Comparison of ENCODE assay signal across 16 cellular contexts in the genomic region with DNA sequence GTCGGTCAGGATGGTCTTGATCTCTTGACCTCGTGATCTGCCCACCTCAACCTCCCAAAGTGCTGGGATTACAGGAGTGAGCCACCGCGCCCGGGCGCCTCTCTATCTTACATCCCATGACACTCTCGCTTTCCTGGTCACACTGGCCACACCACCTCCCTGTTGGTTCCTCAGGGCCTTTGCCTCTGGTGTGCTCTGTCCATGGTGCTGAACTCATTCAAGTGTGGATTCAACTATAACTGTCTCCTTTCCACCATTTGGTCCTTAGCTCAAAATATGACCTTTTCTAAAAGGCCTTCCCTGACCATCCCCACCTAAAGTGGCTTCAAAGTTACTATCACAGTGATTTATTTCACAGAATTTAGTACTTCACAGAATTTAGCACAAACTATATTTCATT. TPM values are rescaled to one million over a fixed set of nuclear protein-coding genes. Genes with fewer than 3 reads are reported as not detected.
DNase-seq lines count a peak whose midpoint lies in the region; ATAC-seq, FAIRE-seq and TF ChIP-seq lines count a peak whose summit lies in the region.
"Had no signal": no experiment of that assay in that cellular context is flagged by ENCODE, and none has a peak within 500 bp of the region (broad histone marks: within the 10 kb centered on the region; RNA-seq: fewer than 3 reads in every experiment).

No MANE protein-coding gene starts in this region.

- H3K36me3 ChIP-seq in HepG2 (replicated peaks in 1 of 2; ENCODE audit: control insufficient read depth in 1 of 2, insufficient read depth in 2 of 2, low read length in 2 of 2): no peaks in the 10 kb centered on the region
- H3K36me3 ChIP-seq in right lobe of liver: no peaks in the 10 kb centered on the region
- no peaks in the 10 kb centered on the region for H3K36me3 ChIP-seq in fibroblast of lung (ENCODE audit: control insufficient read depth, insufficient read depth, low read length)

- no peak for ATAC-seq in HepG2
- ATAC-seq in right lobe of liver: no peak
- ATAC-seq: Right ventricle myocardium inferior had no signal

- DNase-seq in HepG2 (ENCODE audit: low spot score): no peak
- no peak for DNase-seq in right lobe of liver
- peak; percentile 74 for DNase-seq in OCI-M1 (lab: John Stamatoyannopoulos, UW)
- DNase-seq in fibroblast of lung (ENCODE audit: low read depth in 2 of 2): peak; percentile 6 to 10
- DNase-seq in urothelium cell line (ENCODE audit: low spot score): peak; percentile 57
- DNase-seq in T-helper 1 cell: no peak
- DNase-seq in NCI-H69 (lab: John Stamatoyannopoulos, UW): no peak
- DNase-seq in NCI-H1694 (lab: John Stamatoyannopoulos, UW): no peak
- DNase-seq: activated T-cell treated with anti-CD3 and anti-CD28 coated beads, Interleukin-2, amount 50 U/mL, for 24 hours; anterior cingulate cortex; endodermal cell; HCEC 1CT; hypothalamus; NCI-H2227 treated with DMSO at 0.1 percent for 48 hours had no signal

- H3K4me1 ChIP-seq in HepG2 (ENCODE audit: insufficient read depth, low read length) (no peaks in the 10 kb centered on the region), right lobe of liver (no peaks in the 10 kb centered on the region), fibroblast of lung (ENCODE audit: control insufficient read depth, extremely low read depth, insufficient read depth, low read length) (no peaks in the 10 kb centered on the region)

- H3K79me2 ChIP-seq in HepG2 (ENCODE audit: insufficient read depth, low read length) (no peaks in the 10 kb centered on the region), fibroblast of lung (ENCODE audit: control insufficient read depth, insufficient read depth, low read length) (no peaks in the 10 kb centered on the region)

- TF ChIP-seq POLR2A in HepG2 (IDR thresholded peaks at IDR 0.05; ENCODE audit: insufficient read depth in 1 of 2, low read depth in 2 of 2, low read length in 2 of 2): no peak
- TF ChIP-seq POLR2A in right lobe of liver (IDR thresholded peaks at IDR 0.05): no peak

- TF ChIP-seq CTCF in HepG2 (CRISPR knock-in tag; IDR thresholded peaks at IDR 0.05): no peak
- no peak for TF ChIP-seq CTCF in right lobe of liver (IDR thresholded peaks at IDR 0.05)
- no peak for TF ChIP-seq CTCF in fibroblast of lung (conservative IDR thresholded peaks at IDR 0.05 in 1 of 2, IDR thresholded peaks at IDR 0.05 in 1 of 2; ENCODE audit: low read depth in 1 of 2, low read length in 2 of 2)

- H3K4me2 ChIP-seq in HepG2 (ENCODE audit: low read depth, low read length) (no peak overlapping the region), fibroblast of lung (ENCODE audit: extremely low read depth, insufficient read depth, low read length) (no peak overlapping the region)

- H4K20me1 ChIP-seq in HepG2 (ENCODE audit: insufficient read depth, low read length): no peaks in the 10 kb centered on the region
- H4K20me1 ChIP-seq in fibroblast of lung (ENCODE audit: control insufficient read depth, extremely low read depth, insufficient read depth, low read length): no peaks in the 10 kb centered on the region

- TF ChIP-seq RAD21 in HepG2 (CRISPR knock-in tag; IDR thresholded peaks at IDR 0.05): no peak

- in situ Hi-C loops in HepG2 (cut with HindIII; ENCODE audit: extremely low pct_ligation_motif_present, low pct_unique_long_range_greater_than_20kb): no loop called here

- H3K27me3 ChIP-seq in HepG2 (ENCODE audit: control insufficient read depth in 1 of 2, insufficient read depth in 2 of 2, low read length in 2 of 2) (no peaks in the 10 kb centered on the region), right lobe of liver (no peaks in the 10 kb centered on the region), fibroblast of lung (ENCODE audit: control insufficient read depth, insufficient read depth, low read length) (no peaks in the 10 kb centered on the region)

- FAIRE-seq in HepG2 (lab: Jason Lieb, UNC) (no peak), urothelium cell line (lab: Jason Lieb, UNC) (no peak)

- intact Hi-C loops in HepG2 (cut with micrococcal nuclease; ENCODE audit: unreplicated experiment) (no loop called here), right lobe of liver (cut with DNase I) (no loop called here)

- POLR2A ChIA-PET in HepG2 (lab: Yijun Ruan, JAX): no interaction called here

- WGBS in HepG2 (ENCODE audit: low lambda C conversion rate): 69% methylated on average over 7 of the region's 7 CpGs
- WGBS in right lobe of liver (ENCODE audit: insufficient coverage, low coverage, low lambda C conversion rate, missing lambda C conversion rate): 29% methylated on average over 6 of the region's 7 CpGs

- no peak overlapping the region for H3K27ac ChIP-seq in HepG2 (ENCODE audit: extremely low read length, insufficient read depth, low read length)
- H3K27ac ChIP-seq in right lobe of liver: no peak overlapping the region
- H3K27ac ChIP-seq in fibroblast of lung (ENCODE audit: insufficient read depth, low read length): no peak overlapping the region

- TF ChIP-seq EP300 in HepG2 (IDR thresholded peaks at IDR 0.05; ENCODE audit: low read depth in 2 of 2, low read length in 2 of 2): no peak
- no peak for TF ChIP-seq EP300 in HepG2 (CRISPR knock-in tag; IDR thresholded peaks at IDR 0.05; ENCODE audit: borderline replicate concordance)

- BruUV-seq in HepG2 (replicated peaks; lab: Mats Ljungman, UMichigan): no TSS peak

- CTCF ChIA-PET in HepG2 (lab: Yijun Ruan, JAX; ENCODE audit: low intra/inter-chr PET ratio, low total read pairs): no interaction called here

- H3K4me3 ChIP-seq in HepG2 (replicated peaks in 1 of 3; ENCODE audit: insufficient read depth in 1 of 3, low read depth in 2 of 3, low read length in 3 of 3) (no peak overlapping the region), right lobe of liver (no peak overlapping the region), fibroblast of lung (replicated peaks in 1 of 4; ENCODE audit: control extremely low read depth in 1 of 4, insufficient read depth in 1 of 4, low read depth in 3 of 4, low read length in 4 of 4) (no peak overlapping the region)

- peaks cover 74% of the 10 kb centered on the region for H3K9me3 ChIP-seq in HepG2 (ENCODE audit: low read length)
- peaks cover 0 to 3% (median under 1%) of the 10 kb centered on the region in 4 donors for H3K9me3 ChIP-seq in right lobe of liver
- no peaks in the 10 kb centered on the region for H3K9me3 ChIP-seq in fibroblast of lung (ENCODE audit: control insufficient read depth, insufficient read depth, low read depth, low read length)

- no peak overlapping the region for H3K9ac ChIP-seq in HepG2 (ENCODE audit: insufficient read depth, low read depth, low read length)
- no peak overlapping the region for H3K9ac ChIP-seq in fibroblast of lung (ENCODE audit: insufficient read depth, low read length)

- H2AFZ ChIP-seq in HepG2 (ENCODE audit: low read length): no peak overlapping the region
- no peak overlapping the region for H2AFZ ChIP-seq in fibroblast of lung (ENCODE audit: low read length)

RNA-seq across cellular contexts. Expression of a gene that starts 3.7 kb away (rescaled TPM):
- 0.49 and 0.53 TPM in 2 replicates for total RNA-seq in HepG2 (2016; rRNA removed; fragmentation: Illumina TruSeq; extraction: Trizol)
- not detected in 2 replicates for total RNA-seq in HepG2 (2016; cell fraction: cytosol; rRNA removed; fragmentation: Illumina TruSeq; extraction: Trizol; ENCODE audit: low read depth)
- total RNA-seq in HepG2 (2016; cell fraction: insoluble cytoplasmic fraction; rRNA removed; fragmentation: Illumina TruSeq; extraction: Trizol): 0.28 and 0.42 TPM in 2 replicates
- total RNA-seq in HepG2 (2016; cell fraction: membrane; rRNA removed; fragmentation: Illumina TruSeq; extraction: Trizol): 0.22 and 0.28 TPM in 2 replicates
- 0.60 and 0.75 TPM in 2 replicates for total RNA-seq in HepG2 (2016; cell fraction: nucleus; rRNA removed; fragmentation: Illumina TruSeq; extraction: Trizol)
- polyA plus RNA-seq in HepG2 (2011; rRNA removed): 0.16 and 0.21 TPM in 2 replicates
- polyA plus RNA-seq in HepG2 (2011; cell fraction: cytosol; rRNA removed): 0.21 TPM in 1 of 2 replicates, not detected in the other
- 0.59 TPM in 1 of 2 replicates, not detected in the other for polyA plus RNA-seq in HepG2 (2011; cell fraction: nucleus; rRNA removed)
- polyA plus RNA-seq in HepG2 (2012): 0.27 and 0.55 TPM in 2 replicates
- polyA plus RNA-seq in HepG2 (2016; cell fraction: cytosol; fragmentation: Illumina TruSeq; extraction: Trizol; ENCODE audit: low read depth): 0.32 TPM in 1 of 2 replicates, not detected in the other
- polyA plus RNA-seq in HepG2 (2016; cell fraction: insoluble cytoplasmic fraction; fragmentation: Illumina TruSeq; extraction: Trizol; ENCODE audit: low read depth): 0.54 and 0.95 TPM in 2 replicates
- 0.35 TPM in 1 of 2 replicates, not detected in the other for polyA plus RNA-seq in HepG2 (2016; cell fraction: membrane; fragmentation: Illumina TruSeq; extraction: Trizol; ENCODE audit: low read depth)
- polyA plus RNA-seq in HepG2 (2016; cell fraction: nucleus; fragmentation: Illumina TruSeq; extraction: Trizol; ENCODE audit: insufficient read depth, low read depth): 1.1 and 2.3 TPM in 2 replicates
- polyA minus RNA-seq in HepG2 (2011; rRNA and poly(A)+ RNA removed; ENCODE audit: low replicate concordance): not detected in 2 replicates
- polyA minus RNA-seq in HepG2 (2011; cell fraction: cytosol; rRNA and poly(A)+ RNA removed): not detected in 2 replicates
- polyA minus RNA-seq in HepG2 (2011; cell fraction: nucleus; rRNA and poly(A)+ RNA removed): not detected in 2 replicates
- not detected for total RNA-seq in right lobe of liver
- under 0.01 and 0.33 TPM in 2 replicates for total RNA-seq in fibroblast of lung
- 0.09 and 0.43 TPM in 2 replicates for polyA plus RNA-seq in fibroblast of lung
- 0.36 TPM in 1 of 2 replicates, not detected in the other for polyA plus RNA-seq in fibroblast of lung (2012)
- not detected in 2 replicates for polyA minus RNA-seq in fibroblast of lung (ENCODE audit: low replicate concordance)
- total RNA-seq: mononuclear cell, Right ventricle myocardium inferior had no signal

RNA-seq across cellular contexts. Expression of a gene that starts 32.3 kb away (rescaled TPM):
- total RNA-seq in HepG2 (2016; rRNA removed; fragmentation: Illumina TruSeq; extraction: Trizol) (not detected in 2 replicates), right lobe of liver (1 to 10 TPM in 1 of 6 experiments, under 1 TPM in 5; 0.15 to 1.3 (median 0.53) TPM), fibroblast of lung (3.3 and 3.6 TPM in 2 replicates)
- not detected in 2 replicates for total RNA-seq in HepG2 (2016; cell fraction: cytosol; rRNA removed; fragmentation: Illumina TruSeq; extraction: Trizol; ENCODE audit: low read depth)
- not detected in 2 replicates for total RNA-seq in HepG2 (2016; cell fraction: insoluble cytoplasmic fraction; rRNA removed; fragmentation: Illumina TruSeq; extraction: Trizol)
- total RNA-seq in HepG2 (2016; cell fraction: membrane; rRNA removed; fragmentation: Illumina TruSeq; extraction: Trizol): not detected in 2 replicates
- not detected in 2 replicates for total RNA-seq in HepG2 (2016; cell fraction: nucleus; rRNA removed; fragmentation: Illumina TruSeq; extraction: Trizol)
- polyA plus RNA-seq in HepG2 (2011; rRNA removed) (not detected in 2 replicates), fibroblast of lung (0.53 TPM in 1 of 2 replicates, not detected in the other)
- polyA plus RNA-seq in HepG2 (2011; cell fraction: cytosol; rRNA removed): not detected in 2 replicates
- polyA plus RNA-seq in HepG2 (2011; cell fraction: nucleus; rRNA removed): not detected in 2 replicates
- not detected in 2 replicates for polyA plus RNA-seq in HepG2 (2012)
- polyA plus RNA-seq in HepG2 (2016; cell fraction: cytosol; fragmentation: Illumina TruSeq; extraction: Trizol; ENCODE audit: low read depth): not detected in 2 replicates
- not detected in 2 replicates for polyA plus RNA-seq in HepG2 (2016; cell fraction: insoluble cytoplasmic fraction; fragmentation: Illumina TruSeq; extraction: Trizol; ENCODE audit: low read depth)
- polyA plus RNA-seq in HepG2 (2016; cell fraction: membrane; fragmentation: Illumina TruSeq; extraction: Trizol; ENCODE audit: low read depth): not detected in 2 replicates
- polyA plus RNA-seq in HepG2 (2016; cell fraction: nucleus; fragmentation: Illumina TruSeq; extraction: Trizol; ENCODE audit: insufficient read depth, low read depth): not detected in 2 replicates
- not detected in 2 replicates for polyA minus RNA-seq in HepG2 (2011; rRNA and poly(A)+ RNA removed; ENCODE audit: low replicate concordance)
- polyA minus RNA-seq in HepG2 (2011; cell fraction: cytosol; rRNA and poly(A)+ RNA removed): not detected in 2 replicates
- not detected in 2 replicates for polyA minus RNA-seq in HepG2 (2011; cell fraction: nucleus; rRNA and poly(A)+ RNA removed)
- polyA plus RNA-seq in fibroblast of lung (2012): 0.02 TPM in 1 of 2 replicates, not detected in the other
- 0.07 TPM in 1 of 2 replicates, not detected in the other for polyA minus RNA-seq in fibroblast of lung (ENCODE audit: low replicate concordance)

RNA-seq across cellular contexts. Expression of a gene that starts 44.1 kb away (rescaled TPM):
- total RNA-seq in HepG2 (2016; rRNA removed; fragmentation: Illumina TruSeq; extraction: Trizol): 4.4 and 5.8 TPM in 2 replicates
- 2.2 and 3.3 TPM in 2 replicates for total RNA-seq in HepG2 (2016; cell fraction: cytosol; rRNA removed; fragmentation: Illumina TruSeq; extraction: Trizol; ENCODE audit: low read depth)
- total RNA-seq in HepG2 (2016; cell fraction: insoluble cytoplasmic fraction; rRNA removed; fragmentation: Illumina TruSeq; extraction: Trizol): 4.4 and 4.6 TPM in 2 replicates
- total RNA-seq in HepG2 (2016; cell fraction: membrane; rRNA removed; fragmentation: Illumina TruSeq; extraction: Trizol): 6.2 and 6.5 TPM in 2 replicates
- total RNA-seq in HepG2 (2016; cell fraction: nucleus; rRNA removed; fragmentation: Illumina TruSeq; extraction: Trizol): 3.7 and 4.3 TPM in 2 replicates
- polyA plus RNA-seq in HepG2 (2011; rRNA removed): 2.2 and 3.2 TPM in 2 replicates
- 2.3 and 2.8 TPM in 2 replicates for polyA plus RNA-seq in HepG2 (2011; cell fraction: cytosol; rRNA removed)
- polyA plus RNA-seq in HepG2 (2011; cell fraction: nucleus; rRNA removed): 4.6 and 4.7 TPM in 2 replicates
- 1.5 and 2.0 TPM in 2 replicates for polyA plus RNA-seq in HepG2 (2012)
- polyA plus RNA-seq in HepG2 (2016; cell fraction: cytosol; fragmentation: Illumina TruSeq; extraction: Trizol; ENCODE audit: low read depth): 2.9 and 3.4 TPM in 2 replicates
- polyA plus RNA-seq in HepG2 (2016; cell fraction: insoluble cytoplasmic fraction; fragmentation: Illumina TruSeq; extraction: Trizol; ENCODE audit: low read depth): 3.5 and 3.9 TPM in 2 replicates
- 4.7 and 4.8 TPM in 2 replicates for polyA plus RNA-seq in HepG2 (2016; cell fraction: membrane; fragmentation: Illumina TruSeq; extraction: Trizol; ENCODE audit: low read depth)
- 3.1 and 3.3 TPM in 2 replicates for polyA plus RNA-seq in HepG2 (2016; cell fraction: nucleus; fragmentation: Illumina TruSeq; extraction: Trizol; ENCODE audit: insufficient read depth, low read depth)
- polyA minus RNA-seq in HepG2 (2011; rRNA and poly(A)+ RNA removed; ENCODE audit: low replicate concordance): 4.3 and 8.0 TPM in 2 replicates
- 1.8 and 2.3 TPM in 2 replicates for polyA minus RNA-seq in HepG2 (2011; cell fraction: cytosol; rRNA and poly(A)+ RNA removed)
- 8.1 and 9.6 TPM in 2 replicates for polyA minus RNA-seq in HepG2 (2011; cell fraction: nucleus; rRNA and poly(A)+ RNA removed)
- 1 to 10 TPM in 4 of 6 experiments, under 1 TPM in 2; 0.90 to 2.8 (median 1.5) TPM for total RNA-seq in right lobe of liver
- total RNA-seq in fibroblast of lung: 7.7 and 9.2 TPM in 2 replicates
- polyA plus RNA-seq in fibroblast of lung: 4.3 and 4.5 TPM in 2 replicates
- 4.4 and 5.2 TPM in 2 replicates for polyA plus RNA-seq in fibroblast of lung (2012)
- polyA minus RNA-seq in fibroblast of lung (ENCODE audit: low replicate concordance): 6.0 and 9.2 TPM in 2 replicates

Comparison
In these comparisons a context has a peak if more than half of its experiments do, and no peak if none do; other contexts are left out.
1. DNase-seq: peak in OCI-M1 (single experiment), fibroblast of lung (2 of 2) and urothelium cell line (single experiment); none in HepG2 (single experiment), right lobe of liver (0 of 3), T-helper 1 cell (0 of 5), NCI-H69 (single experiment) and NCI-H1694 (single experiment).